ENCODE assay signal across 8 cellular contexts in the genomic region with DNA sequence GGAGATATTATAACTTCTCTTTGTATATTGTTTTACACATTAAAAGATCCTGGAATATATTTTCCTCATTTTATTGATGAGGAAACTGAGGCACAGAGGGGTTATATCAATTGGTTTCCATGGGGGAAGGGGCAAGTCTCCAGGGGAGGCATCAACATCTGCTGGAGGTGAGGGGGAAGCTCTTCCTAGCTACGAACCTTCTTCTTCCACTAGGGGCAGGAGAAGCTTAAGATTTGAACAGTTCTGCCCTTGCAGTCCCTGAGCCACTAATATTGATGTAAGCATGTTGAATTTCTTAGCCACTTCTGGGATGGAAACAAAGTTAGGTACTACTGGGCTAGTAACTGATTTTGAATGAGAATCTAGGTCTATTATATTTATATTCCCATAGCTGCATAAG.
DNase-seq lines count a peak whose midpoint lies in the region; ATAC-seq, FAIRE-seq and TF ChIP-seq lines count a peak whose summit lies in the region.

No MANE protein-coding gene starts in this region.

- H3K79me1 ChIP-seq in H1 (ENCODE audit: low read depth, low read length) = no peaks in the 10 kb centered on the region; the same call in 1 of the 2 replicates

- H3K4ac ChIP-seq in H1 (replicated peaks; ENCODE audit: insufficient read length, low read depth, low read length) = no peak overlapping the region

- H3K9ac ChIP-seq in H1 (replicated peaks in 1 of 4; ENCODE audit: extremely low read depth in 1 of 4, low read depth in 3 of 4, low read length in 3 of 4) = no peak overlapping the region

- no peak overlapping the region for H3K14ac ChIP-seq in H1 (ENCODE audit: insufficient read length)

- FAIRE-seq in H1 (lab: Jason Lieb, UNC) = peak; percentile 82

- no peak overlapping the region for H2BK20ac ChIP-seq in H1 (ENCODE audit: low read length)

- no peak overlapping the region for H2BK5ac ChIP-seq in H1 (ENCODE audit: low read depth, low read length)

- H4K20me1 ChIP-seq in H1 (replicated peaks in 1 of 2; ENCODE audit: control insufficient read depth in 1 of 2, insufficient read depth in 2 of 2, low read length in 2 of 2) = no peaks in the 10 kb centered on the region

- CTCF ChIA-PET in H1 (lab: Charles Lee; ENCODE audit: partially characterized antibody) = interaction anchor here (0.6 to 2.6 kb wide), 49 partner anchors 8 to 742 kb away, joined by 3 to 16 read pairs (median 4); no protein-coding TSS in a partner anchor

- no peak overlapping the region for H3K23ac ChIP-seq in H1 (ENCODE audit: insufficient read length)

- H4K91ac ChIP-seq in H1 (replicated peaks; ENCODE audit: insufficient read length, low read length) = no peak overlapping the region

- POLR2A ChIA-PET in H1 (lab: Charles Lee; ENCODE audit: partially characterized antibody) = no interaction called here

- H3K4me2 ChIP-seq in H1 (ENCODE audit: insufficient read depth in 1 of 2, low read depth in 2 of 2, low read length in 2 of 2) = no peak overlapping the region

- H3K56ac ChIP-seq in H1 (replicated peaks; ENCODE audit: insufficient read length, low read depth, low read length) = no peak overlapping the region

- H3K27me3 ChIP-seq in H1 (replicated peaks in 1 of 4; ENCODE audit: control insufficient read depth in 3 of 4, extremely low read depth in 1 of 4, insufficient read depth in 3 of 4, low read length in 3 of 4) (no peaks in the 10 kb centered on the region), sigmoid colon (no peaks in the 10 kb centered on the region)

- H3K23me2 ChIP-seq in H1 (ENCODE audit: low read depth, low read length) = no peaks in the 10 kb centered on the region

- TF ChIP-seq RAD21 in H1 (IDR thresholded peaks at IDR 0.05 in 1 of 2, conservative IDR thresholded peaks at IDR 0.05 in 1 of 2; ENCODE audit: low read depth in 2 of 2, low read length in 2 of 2) = peak; percentile 69 to 78

- TF ChIP-seq EP300 in H1 (IDR thresholded peaks at IDR 0.05; ENCODE audit: borderline replicate concordance in 1 of 2, low read depth in 2 of 2, low read length in 2 of 2) (no peak), sigmoid colon (IDR thresholded peaks at IDR 0.05) (no peak)

- no peak overlapping the region for H2BK120ac ChIP-seq in H1 (replicated peaks; ENCODE audit: low read depth, low read length)

- 64% methylated on average over 1 of the region's 1 CpG; no CpG with 5 or more reads in 1 of the 2 experiments for WGBS in H1 (ENCODE audit: extremely low coverage in 1 of 2, insufficient coverage in 1 of 2, insufficient read length in 1 of 2, insufficient replicate concordance in 2 of 2, low coverage in 1 of 2, low lambda C conversion rate in 2 of 2, missing lambda C conversion rate in 1 of 2), 2 experiments
- WGBS in sigmoid colon, 2 donors = 8 to 25% methylated on average over 1 of the region's 1 CpG

- H4K8ac ChIP-seq in H1 (ENCODE audit: extremely low read depth, insufficient read depth, low read length) = no peak overlapping the region

- H3K4me1 ChIP-seq in H1 (replicated peaks in 1 of 4; ENCODE audit: control insufficient read depth in 3 of 4, insufficient read depth in 4 of 4, low read length in 3 of 4) (no peaks in the 10 kb centered on the region), sigmoid colon (no peaks in the 10 kb centered on the region)

- no peak overlapping the region for H4K5ac ChIP-seq in H1 (ENCODE audit: insufficient read length, low read depth, low read length)

- no peak overlapping the region for H2AK5ac ChIP-seq in H1 (ENCODE audit: low read depth, low read length)

- DNase-seq in ACHN (peak; percentile 38), Kasumi-1 (lab: John Stamatoyannopoulos, UW) (peak; percentile 60 to 72), H1 (ENCODE audit: low read depth in 1 of 2, low spot score in 2 of 2) (no peak), NCI-H1930 (lab: John Stamatoyannopoulos, UW) (no peak), NCI-H2107 (lab: John Stamatoyannopoulos, UW) (no peak), sigmoid colon (no peak)

- intact Hi-C loops in sigmoid colon (cut with DNase I) = loop anchor here (10.0 kb wide), 1 partner anchor 191 kb away; no protein-coding TSS in a partner anchor

- H2BK12ac ChIP-seq in H1 (ENCODE audit: low read depth, low read length) = no peak overlapping the region

- H3K4me3 ChIP-seq in H1 (ENCODE audit: extremely low read depth in 1 of 4, insufficient read depth in 2 of 4, low read depth in 3 of 4, low read length in 4 of 4) (no peak overlapping the region), sigmoid colon (no peak overlapping the region)

- TF ChIP-seq CTCF in H1 (IDR thresholded peaks at IDR 0.05; ENCODE audit: control extremely low read depth in 1 of 3, insufficient read depth in 1 of 3, low read depth in 1 of 3, low read length in 3 of 3) = peak; percentile 41 to 69 (median 49)
- TF ChIP-seq CTCF in sigmoid colon (IDR thresholded peaks at IDR 0.05) = no peak

- TF ChIP-seq POLR2A in H1 (IDR thresholded peaks at IDR 0.05; ENCODE audit: control extremely low read depth in 1 of 2, low read depth in 2 of 2, low read length in 2 of 2) = no peak
- TF ChIP-seq POLR2A in sigmoid colon (IDR thresholded peaks at IDR 0.05) = no peak

- no peaks in the 10 kb centered on the region for H3K36me3 ChIP-seq in H1 (ENCODE audit: control insufficient read depth in 2 of 4, insufficient read depth in 4 of 4, low read length in 3 of 4)
- no peaks in the 10 kb centered on the region for H3K36me3 ChIP-seq in sigmoid colon

- ATAC-seq in GM18511 (IDR thresholded peaks at IDR 0.05; ENCODE audit: unreplicated experiment) (peak; percentile 76), HG03095 (IDR thresholded peaks at IDR 0.05; ENCODE audit: unreplicated experiment) (no peak)

- no peak overlapping the region for H3K27ac ChIP-seq in H1 (ENCODE audit: low read depth, low read length)
- H3K27ac ChIP-seq in sigmoid colon = no peak overlapping the region

- H3K9me3 ChIP-seq in H1 (ENCODE audit: insufficient read depth in 2 of 2, low read depth in 1 of 2, low read length in 1 of 2) = no peaks in the 10 kb centered on the region
- no peaks in the 10 kb centered on the region for H3K9me3 ChIP-seq in sigmoid colon

- no peaks in the 10 kb centered on the region for H3K79me2 ChIP-seq in H1 (ENCODE audit: control insufficient read depth in 1 of 2, insufficient read depth in 2 of 2, low read length in 2 of 2)

- in situ Hi-C loops in ACHN (cut with HindIII; ENCODE audit: low pct_ligation_motif_present, low pct_unique_long_range_greater_than_20kb, low sequenced_read_pairs) = no loop called here

- no peak overlapping the region for H2AFZ ChIP-seq in H1 (ENCODE audit: low read length)

- H2BK15ac ChIP-seq in H1 (ENCODE audit: low read length) = no peak overlapping the region

- H3K18ac ChIP-seq in H1 (ENCODE audit: extremely low read depth, low read length) = no peak overlapping the region

TF ChIP-seq in H1, 55 proteins besides CTCF, POLR2A, EP300 and RAD21:
- TF ChIP-seq SIRT6 (IDR thresholded peaks at IDR 0.05; ENCODE audit: low read length) (no peak), SP2 (IDR thresholded peaks at IDR 0.05; ENCODE audit: low read length) (no peak), BRCA1 (IDR thresholded peaks at IDR 0.05; ENCODE audit: low read depth, low read length) (no peak)

Comparison
In these comparisons a context has a peak if more than half of its experiments do, and no peak if none do; other contexts are left out.
1. DNase-seq: peak in ACHN (single experiment) and Kasumi-1 (2 of 2); none in H1 (0 of 2), NCI-H1930 (0 of 2), NCI-H2107 (single experiment) and sigmoid colon (single experiment).
2. CTCF ChIP-seq: peak in H1 (3 of 3); none in sigmoid colon (0 of 4).